In the genomic region with DNA sequence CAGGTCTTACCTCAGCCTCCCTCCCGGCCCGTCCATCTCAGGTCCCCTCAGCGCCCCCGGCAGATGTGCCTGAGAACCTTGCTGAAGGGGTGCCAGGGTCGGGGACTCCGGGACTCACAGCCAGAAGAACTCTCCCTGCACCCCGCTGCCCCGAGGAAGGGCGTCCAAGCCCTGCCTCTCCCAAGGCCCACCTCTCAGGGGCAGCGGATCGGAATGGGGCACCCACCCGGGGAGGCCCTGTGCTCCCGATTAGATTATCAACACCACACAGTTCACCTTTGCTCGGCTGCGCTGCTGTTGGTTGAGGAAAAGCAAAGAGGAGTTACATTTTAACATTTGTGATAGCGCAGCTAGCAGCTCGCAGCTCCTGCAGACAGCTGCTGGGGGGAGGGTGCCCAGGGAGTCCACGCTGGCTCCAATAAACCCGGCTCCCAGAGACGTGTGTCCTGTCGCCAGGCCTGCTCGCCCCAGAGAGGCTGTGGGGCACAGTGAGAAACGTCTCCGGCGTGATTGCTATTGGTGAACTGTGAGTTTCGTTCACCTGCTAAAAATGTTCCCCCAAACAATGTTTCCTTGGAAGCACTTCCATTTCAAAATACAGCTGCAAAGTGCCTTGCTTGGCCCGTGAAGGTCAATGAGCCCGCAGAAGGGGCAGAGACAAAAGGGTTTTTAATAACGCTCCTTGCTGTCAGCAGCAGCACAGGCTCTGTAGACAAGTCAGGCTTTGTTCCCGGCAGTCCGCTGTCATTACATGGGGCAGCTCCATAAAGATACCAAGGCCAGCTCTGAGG, we compare ENCODE assay signal across 14 cellular contexts. TPM values are rescaled to one million over a fixed set of nuclear protein-coding genes. Genes with fewer than 3 reads are reported as not detected.
A peak's percentile ranks its signal among the peaks of the same experiment; 100 is the strongest.
DNase-seq lines count a peak whose midpoint lies in the region; ATAC-seq, FAIRE-seq and TF ChIP-seq lines count a peak whose summit lies in the region.
"Had no signal": no experiment of that assay in that cellular context is flagged by ENCODE, and none has a peak within 500 bp of the region (broad histone marks: within the 10 kb centered on the region; RNA-seq: fewer than 3 reads in every experiment).

No MANE protein-coding gene starts in this region.

- intact Hi-C loops in K562 (cut with micrococcal nuclease) = no loop called here
- intact Hi-C loops in kidney (cut with DNase I) = no loop called here

- H3K9me3 Mint-ChIP-seq in GM23338 = no peaks in the 10 kb centered on the region
- H3K9me3 Mint-ChIP-seq: CD14-positive monocyte; T-helper 1 cell treated with Interleukin-12 subunit alpha and Interleukin-12 subunit beta and Interleukin-4 antibody, amounts not matched to agents 30 μg/mL and 1 μg/mL, for 36 hours had no signal

- 20% methylated on average over 31 of the region's 31 CpGs for WGBS in K562 (ENCODE audit: insufficient coverage, low coverage, missing lambda C conversion rate)

- no peaks in the 10 kb centered on the region for H3K4me1 Mint-ChIP-seq in GM23338
- H3K4me1 Mint-ChIP-seq: CD14-positive monocyte had no signal

- TF ChIP-seq CTCF in GM23338 (conservative IDR thresholded peaks at IDR 0.05; ENCODE audit: low read depth in 2 of 2) (no peak), K562 (IDR thresholded peaks at IDR 0.05 in 2 of 3, conservative IDR thresholded peaks at IDR 0.05 in 1 of 3; ENCODE audit: insufficient read depth in 2 of 3, low read depth in 1 of 3, low read length in 3 of 3) (no peak), kidney (IDR thresholded peaks at IDR 0.05; ENCODE audit: borderline replicate concordance, extremely low read depth, insufficient read depth) (no peak), parathyroid adenoma (IDR thresholded peaks at IDR 0.05) (no peak)

- POLR2A ChIA-PET in K562 (lab: Yijun Ruan, JAX) = interaction anchor here (0.6 to 0.9 kb wide), 4 partner anchors 11 to 320 kb away, joined by 3 to 4 read pairs (median 3); no protein-coding TSS in a partner anchor

- peaks cover 5% of the 10 kb centered on the region for H3K27me3 Mint-ChIP-seq in GM23338 (ENCODE audit: insufficient read depth, low read depth, poor library complexity)

- in situ Hi-C loops in K562 (cut with MboI) = no loop called here

- H3K9me3 ChIP-seq in K562 (replicated peaks; ENCODE audit: control insufficient read depth, insufficient read depth, low read depth, low read length) = no peaks in the 10 kb centered on the region
- H3K9me3 ChIP-seq in kidney (ENCODE audit: control insufficient read depth in 1 of 2, low read length in 2 of 2) = no peaks in the 10 kb centered on the region
- no peaks in the 10 kb centered on the region for H3K9me3 ChIP-seq in parathyroid adenoma (ENCODE audit: control insufficient read depth, low read length)
- H3K9me3 ChIP-seq: upper lobe of left lung had no signal

- no TSS peak for BruUV-seq in K562 (replicated peaks; lab: Mats Ljungman, UMichigan)

- H3K9me1 ChIP-seq in K562 (ENCODE audit: control insufficient read depth, insufficient read depth, low read length) = no peaks in the 10 kb centered on the region

- no peak overlapping the region for H3K4me3 Mint-ChIP-seq in GM23338
- H3K4me3 Mint-ChIP-seq: CD14-positive monocyte; T-helper 1 cell treated with Interleukin-12 subunit alpha and Interleukin-12 subunit beta and Interleukin-4 antibody, amounts not matched to agents 30 μg/mL and 1 μg/mL, for 36 hours had no signal

- TF ChIP-seq RAD21 in K562 (CRISPR knock-in tag; conservative IDR thresholded peaks at IDR 0.05 in 1 of 2, IDR thresholded peaks at IDR 0.05 in 1 of 2) = no peak; a peak in 1 of 4 replicates

- H3K4me3 ChIP-seq in GM23338 (no peak overlapping the region), K562 (no peak overlapping the region), kidney (ENCODE audit: low read length in 2 of 2) (peak overlapping the region in 1 of 2 donors; percentile 41), parathyroid adenoma (ENCODE audit: low read depth, low read length) (no peak overlapping the region)
- H3K4me3 ChIP-seq: upper lobe of left lung had no signal

- H3F3A ChIP-seq in GM23338 (replicated peaks; ENCODE audit: low read depth) = peaks cover 5% of the 10 kb centered on the region; the same call in 1 of the 2 replicates

- FAIRE-seq in K562 (lab: Jason Lieb, UNC) (peak; percentile 46), kidney (lab: Jason Lieb, UNC) (no peak), GM12891 (lab: Jason Lieb, UNC) (no peak)

- peak overlapping the region; percentile 59; the same call in 1 of the 2 replicates for H3K27ac Mint-ChIP-seq in GM23338
- H3K27ac Mint-ChIP-seq: T-helper 1 cell treated with Interleukin-12 subunit alpha and Interleukin-12 subunit beta and Interleukin-4 antibody, amounts not matched to agents 30 μg/mL and 1 μg/mL, for 36 hours had no signal

- H3K36me3 ChIP-seq in GM23338 (ENCODE audit: insufficient read depth) (no peaks in the 10 kb centered on the region), K562 (ENCODE audit: control insufficient read depth, insufficient read depth, low read length) (no peaks in the 10 kb centered on the region), kidney (ENCODE audit: control insufficient read depth in 1 of 2, insufficient read depth in 2 of 2, low read length in 2 of 2) (no peaks in the 10 kb centered on the region), parathyroid adenoma (ENCODE audit: control insufficient read depth, insufficient read depth, low read length) (no peaks in the 10 kb centered on the region)
- H3K36me3 ChIP-seq: upper lobe of left lung had no signal

- ATAC-seq in GM23338 (no peak), K562 (peak; percentile 14), GM18502 (IDR thresholded peaks at IDR 0.05; ENCODE audit: poor library complexity, unreplicated experiment) (no peak)

- H3K9me2 ChIP-seq in GM23338 (ENCODE audit: insufficient read depth) = no peaks in the 10 kb centered on the region

- DNase-seq in GM23338 (ENCODE audit: low spot score) (no peak), K562 (ENCODE audit: extremely low read depth in 1 of 4, low spot score in 3 of 4) (peak; percentile 29 to 64 (median 32)), kidney (peak; percentile 69), NCI-H2196 treated with DMSO at 0.1 percent for 48 hours (lab: John Stamatoyannopoulos, UW; ENCODE audit: unreplicated experiment) (no peak), GM19240 (ENCODE audit: insufficient read length, low spot score) (no peak), GM12891 (ENCODE audit: insufficient read length, low spot score) (no peak)
- DNase-seq: NCI-H1417 treated with DMSO at 0.1 percent for 48 hours had no signal

- no peaks in the 10 kb centered on the region for H3K79me2 ChIP-seq in GM23338 (replicated peaks; ENCODE audit: insufficient read depth)
- no peaks in the 10 kb centered on the region for H3K79me2 ChIP-seq in K562 (ENCODE audit: control insufficient read depth, insufficient read depth, low read length)
- no peaks in the 10 kb centered on the region for H3K79me2 ChIP-seq in parathyroid adenoma

- no peaks in the 10 kb centered on the region for H3K36me3 Mint-ChIP-seq in GM23338 (ENCODE audit: low read depth)
- H3K36me3 Mint-ChIP-seq: CD14-positive monocyte had no signal

- no peak overlapping the region for H2AFZ ChIP-seq in GM23338
- H2AFZ ChIP-seq in K562 (ENCODE audit: low read depth, low read length) = peak overlapping the region; percentile 64
- peak overlapping the region; percentile 93 for H2AFZ ChIP-seq in parathyroid adenoma

- no peak overlapping the region for H3K4me2 ChIP-seq in GM23338
- peak overlapping the region; percentile 60; the same call in 1 of the 2 replicates for H3K4me2 ChIP-seq in K562 (ENCODE audit: insufficient read depth, low read length)
- H3K4me2 ChIP-seq in parathyroid adenoma (ENCODE audit: low read length) = no peak overlapping the region

- H3K27me3 ChIP-seq in GM23338 (ENCODE audit: insufficient read depth) (no peaks in the 10 kb centered on the region), K562 (ENCODE audit: control insufficient read depth in 2 of 2, insufficient read depth in 2 of 2, low read length in 2 of 2) (no peaks in the 10 kb centered on the region), parathyroid adenoma (ENCODE audit: control insufficient read depth, insufficient read depth, low read length) (no peaks in the 10 kb centered on the region)
- H3K27me3 ChIP-seq: upper lobe of left lung had no signal

- H3K9ac ChIP-seq in K562 (ENCODE audit: insufficient read depth in 1 of 2, low read depth in 2 of 2, low read length in 2 of 2) (peak overlapping the region; percentile 8 to 39; a peak in 3 of 4 replicates), kidney (ENCODE audit: low read length in 2 of 2) (no peak overlapping the region), parathyroid adenoma (peak overlapping the region; percentile 53)

- CTCF ChIA-PET in K562 (lab: Yijun Ruan, JAX; ENCODE audit: low intra/inter-chr PET ratio) = no interaction called here

- TF ChIP-seq POLR2A in K562 (conservative IDR thresholded peaks at IDR 0.05) = no peak
- TF ChIP-seq POLR2A in GM12891 (IDR thresholded peaks at IDR 0.05; ENCODE audit: low read depth, low read length) = no peak

- no peaks in the 10 kb centered on the region for H4K20me1 ChIP-seq in GM23338 (replicated peaks; ENCODE audit: insufficient read depth)
- no peaks in the 10 kb centered on the region for H4K20me1 ChIP-seq in K562 (replicated peaks; ENCODE audit: control insufficient read depth, insufficient read depth, low read length)

- H3K27ac ChIP-seq in GM23338 (ENCODE audit: low read depth) (no peak overlapping the region), K562 (ENCODE audit: extremely low read depth, low read depth, low read length) (peak overlapping the region; percentile 11; the same call in 1 of the 3 replicates), kidney (ENCODE audit: low read depth in 2 of 2, low read length in 2 of 2) (peak overlapping the region in 1 of 2 donors; percentile 13), parathyroid adenoma (peak overlapping the region; percentile 85)
- H3K27ac ChIP-seq: upper lobe of left lung had no signal

- H3K4me1 ChIP-seq in GM23338 (ENCODE audit: insufficient read depth) = no peaks in the 10 kb centered on the region
- peaks cover 51 to 96% of the 10 kb centered on the region in 2 experiments for H3K4me1 ChIP-seq in K562 (replicated peaks in 1 of 2; ENCODE audit: control insufficient read depth in 2 of 2, insufficient read depth in 2 of 2, low read length in 2 of 2)
- peaks cover 5 to 8% of the 10 kb centered on the region in 2 donors for H3K4me1 ChIP-seq in kidney (ENCODE audit: control insufficient read depth in 1 of 2, insufficient read depth in 1 of 2, low read depth in 1 of 2, low read length in 2 of 2)
- peaks cover 30% of the 10 kb centered on the region for H3K4me1 ChIP-seq in parathyroid adenoma

- TF ChIP-seq EP300 in K562 (IDR thresholded peaks at IDR 0.05; ENCODE audit: low read length) = peak; percentile 45; the same call in 1 of the 2 replicates

RNA-seq across cellular contexts. Expression of a gene that starts 18.6 kb away (rescaled TPM):
- not detected in 2 replicates for total RNA-seq in GM23338 (2014; rRNA removed; shearing (Covaris generic))
- polyA plus RNA-seq in GM23338 (2016; fragmentation: Nextera tagmentation; extraction: Ambion mirVana) (not detected in 2 replicates), K562 (2011; rRNA removed) (0.26 and 0.65 TPM in 2 replicates), K562 (2014; fragmentation: Illumina TruSeq; extraction: Trizol) (0.74 and 1.1 TPM in 2 replicates), K562 (2014; fragmentation: Nextera tagmentation; extraction: Ambion mirVana) (under 1 TPM; 0.03 to 0.04 TPM), K562 (2014; rRNA removed) (1.0 and 1.1 TPM in 2 replicates), kidney (ENCODE audit: insufficient read depth, low read depth, low replicate concordance) (69.3 TPM)
- total RNA-seq in K562 (2011; cell fraction: chromatin; rRNA removed; ENCODE audit: low replicate concordance) = 1.7 and 3.2 TPM in 2 replicates
- 2.1 and 2.2 TPM in 2 replicates for total RNA-seq in K562 (2011; cell fraction: nucleolus; rRNA removed)
- total RNA-seq in K562 (2011; cell fraction: nucleoplasm; rRNA removed) = 1.5 and 1.6 TPM in 2 replicates
- total RNA-seq in K562 (2014; rRNA removed) (0.59 and 1.3 TPM in 2 replicates), K562 (2014; rRNA removed; fragmentation: Illumina TruSeq; extraction: Trizol) (0.26 and 0.47 TPM in 2 replicates), K562 (2015; rRNA removed; fragmentation: Illumina TruSeq; extraction: Trizol) (0.43 and 0.49 TPM in 2 replicates), K562 (2021) (1.3 and 1.6 TPM in 2 replicates), kidney (2.2 TPM)
- polyA plus RNA-seq in K562 (2011; cell fraction: cytosol; rRNA removed) = 0.27 and 1.1 TPM in 2 replicates
- polyA plus RNA-seq in K562 (2011; cell fraction: nucleus; rRNA removed) = 1.4 and 5.0 TPM in 2 replicates
- 4.1 and 5.2 TPM in 2 replicates for polyA plus RNA-seq in K562 (2012)
- polyA minus RNA-seq in K562 (2011; rRNA and poly(A)+ RNA removed) = 0.21 and 1.3 TPM in 2 replicates
- polyA minus RNA-seq in K562 (2011; cell fraction: cytosol; rRNA and poly(A)+ RNA removed) = 0.27 and 0.95 TPM in 2 replicates
- 0.22 and 0.67 TPM in 2 replicates for polyA minus RNA-seq in K562 (2011; cell fraction: nucleus; rRNA and poly(A)+ RNA removed)
- not detected for polyA plus RNA-seq in GM12891 (2012; ENCODE audit: low read depth, missing spikeins)
- total RNA-seq: epithelial cell of proximal tubule, renal cortical epithelial cell had no signal
- polyA plus RNA-seq: CD14-positive monocyte had no signal

RNA-seq across cellular contexts. Expression of a gene that starts 42.4 kb away (rescaled TPM):
- not detected in 2 replicates for total RNA-seq in GM23338 (2014; rRNA removed; shearing (Covaris generic))
- polyA plus RNA-seq in GM23338 (2016; fragmentation: Nextera tagmentation; extraction: Ambion mirVana) (not detected in 2 replicates), K562 (2011; rRNA removed) (not detected in 2 replicates), K562 (2014; fragmentation: Illumina TruSeq; extraction: Trizol) (not detected in 2 replicates), K562 (2014; fragmentation: Nextera tagmentation; extraction: Ambion mirVana) (not detected), K562 (2014; rRNA removed) (not detected in 2 replicates), kidney (ENCODE audit: insufficient read depth, low read depth, low replicate concordance) (1.5 TPM)
- not detected in 2 replicates for total RNA-seq in K562 (2011; cell fraction: chromatin; rRNA removed; ENCODE audit: low replicate concordance)
- total RNA-seq in K562 (2011; cell fraction: nucleolus; rRNA removed) = not detected in 2 replicates
- not detected in 2 replicates for total RNA-seq in K562 (2011; cell fraction: nucleoplasm; rRNA removed)
- total RNA-seq in K562 (2014; rRNA removed) (not detected in 2 replicates), K562 (2014; rRNA removed; fragmentation: Illumina TruSeq; extraction: Trizol) (not detected in 2 replicates), K562 (2015; rRNA removed; fragmentation: Illumina TruSeq; extraction: Trizol) (not detected in 2 replicates), K562 (2021) (not detected in 2 replicates), kidney (not detected)
- polyA plus RNA-seq in K562 (2011; cell fraction: cytosol; rRNA removed) = not detected in 2 replicates
- not detected in 2 replicates for polyA plus RNA-seq in K562 (2011; cell fraction: nucleus; rRNA removed)
- not detected in 2 replicates for polyA plus RNA-seq in K562 (2012)
- polyA minus RNA-seq in K562 (2011; rRNA and poly(A)+ RNA removed) = not detected in 2 replicates
- polyA minus RNA-seq in K562 (2011; cell fraction: cytosol; rRNA and poly(A)+ RNA removed) = not detected in 2 replicates
- polyA minus RNA-seq in K562 (2011; cell fraction: nucleus; rRNA and poly(A)+ RNA removed) = not detected in 2 replicates
- not detected for polyA plus RNA-seq in GM12891 (2012; ENCODE audit: low read depth, missing spikeins)
- total RNA-seq: epithelial cell of proximal tubule, renal cortical epithelial cell, upper lobe of left lung had no signal
- polyA plus RNA-seq: CD14-positive monocyte had no signal

Comparison
In these comparisons a context has a peak if more than half of its experiments do, and no peak if none do; other contexts are left out.
1. DNase-seq: peak in K562 (4 of 4) and kidney (single experiment); none in GM23338 (single experiment), NCI-H2196 treated with DMSO at 0.1 percent for 48 hours (single experiment), GM19240 (single experiment) and GM12891 (single experiment).
2. H3K9ac ChIP-seq: peak in K562 (2 of 2) and parathyroid adenoma (single experiment); none in kidney (0 of 2).